Comparison of ENCODE assay signal across 24 cellular contexts in the genomic region with DNA sequence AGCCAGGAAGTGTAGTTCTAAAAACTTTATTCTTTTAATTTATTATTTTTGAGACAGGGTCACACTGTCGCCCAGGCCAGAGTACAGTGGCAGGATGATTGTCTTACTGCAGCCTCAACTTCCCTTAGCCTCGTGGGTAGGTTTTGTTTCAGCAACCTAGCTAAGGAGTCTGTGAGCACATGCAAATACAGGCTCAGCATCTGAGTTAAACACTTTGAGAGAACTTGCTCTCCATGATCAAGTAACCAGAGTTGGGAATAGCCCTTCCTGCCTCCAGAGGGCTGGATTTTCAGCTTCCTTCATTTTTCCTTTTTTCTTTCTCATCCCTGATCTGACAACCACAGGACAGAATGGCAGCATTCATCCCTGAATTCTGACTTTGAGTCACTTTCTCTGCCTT.
DNase-seq lines count a peak whose midpoint lies in the region; FAIRE-seq and TF ChIP-seq lines count a peak whose summit lies in the region.
"Had no signal": no experiment of that assay in that cellular context is flagged by ENCODE, and none has a peak within 500 bp of the region (broad histone marks: within the 10 kb centered on the region; RNA-seq: fewer than 3 reads in every experiment).

No MANE protein-coding gene starts in this region.

- no peak overlapping the region for H4K91ac ChIP-seq in H1 (replicated peaks; ENCODE audit: insufficient read length, low read length)

- H2BK5ac ChIP-seq in H1 (ENCODE audit: low read depth, low read length) = no peak overlapping the region

- no peaks in the 10 kb centered on the region for H3K9me1 ChIP-seq in keratinocyte (ENCODE audit: control insufficient read depth, extremely low read depth, insufficient read depth, low read length)

- no peak overlapping the region for H3K9ac ChIP-seq in OCI-LY3 (ENCODE audit: low read length)
- no peak overlapping the region for H3K9ac ChIP-seq in H1 (replicated peaks in 1 of 4; ENCODE audit: extremely low read depth in 1 of 4, low read depth in 3 of 4, low read length in 3 of 4)
- H3K9ac ChIP-seq in keratinocyte (ENCODE audit: control insufficient read depth, extremely low read depth, insufficient read depth, low read length) = no peak overlapping the region
- H3K9ac ChIP-seq: BLaER1, GM23248 had no signal

- H3K18ac ChIP-seq in H1 (ENCODE audit: extremely low read depth, low read length) = no peak overlapping the region

- H3K14ac ChIP-seq in H1 (ENCODE audit: insufficient read length) = no peak overlapping the region

- no peak overlapping the region for H4K5ac ChIP-seq in H1 (ENCODE audit: insufficient read length, low read depth, low read length)

- no peaks in the 10 kb centered on the region for H3K23me2 ChIP-seq in H1 (ENCODE audit: low read depth, low read length)

- CTCF ChIA-PET in H1 (lab: Charles Lee; ENCODE audit: partially characterized antibody) = interaction anchor here (0.9 to 4.9 kb wide), 2 partner anchors 9 to 12 kb away, joined by 6 to 29 read pairs; no protein-coding TSS in a partner anchor

- H3K56ac ChIP-seq in H1 (replicated peaks; ENCODE audit: insufficient read length, low read depth, low read length) = no peak overlapping the region

- TF ChIP-seq POLR2A in H1 (IDR thresholded peaks at IDR 0.05; ENCODE audit: control extremely low read depth in 1 of 2, low read depth in 2 of 2, low read length in 2 of 2) = no peak

- FAIRE-seq in H1 (lab: Jason Lieb, UNC) = no peak
- no peak for FAIRE-seq in keratinocyte (lab: Jason Lieb, UNC)
- FAIRE-seq: A204.1, GM12891, GM18507, H54 had no signal

- TF ChIP-seq RAD21 in H1 (IDR thresholded peaks at IDR 0.05 in 1 of 2, conservative IDR thresholded peaks at IDR 0.05 in 1 of 2; ENCODE audit: low read depth in 2 of 2, low read length in 2 of 2) = 0 out of 4 replicates have a peak, but pooled peaks of 1 of the 2 experiments have one; percentile 2

- no peak overlapping the region for H2BK12ac ChIP-seq in H1 (ENCODE audit: low read depth, low read length)

- H2AK5ac ChIP-seq in H1 (ENCODE audit: low read depth, low read length) = no peak overlapping the region

- H2BK120ac ChIP-seq in H1 (replicated peaks; ENCODE audit: low read depth, low read length) = no peak overlapping the region

- H3K36me3 ChIP-seq in OCI-LY3 (replicated peaks; ENCODE audit: low read depth, low read length) (peaks cover 2% of the 10 kb centered on the region), H1 (ENCODE audit: control insufficient read depth in 2 of 4, insufficient read depth in 4 of 4, low read length in 3 of 4) (no peaks in the 10 kb centered on the region), keratinocyte (ENCODE audit: control insufficient read depth in 2 of 2, extremely low read depth in 1 of 2, insufficient read depth in 2 of 2, low read length in 2 of 2) (no peaks in the 10 kb centered on the region)
- H3K36me3 ChIP-seq: BLaER1, HAP-1 had no signal

- H3K4me2 ChIP-seq in OCI-LY3 (ENCODE audit: low read length) (no peak overlapping the region), H1 (ENCODE audit: insufficient read depth in 1 of 2, low read depth in 2 of 2, low read length in 2 of 2) (no peak overlapping the region), keratinocyte (ENCODE audit: control insufficient read depth, extremely low read depth, insufficient read depth, low read depth, low read length) (no peak overlapping the region)
- H3K4me2 ChIP-seq: BLaER1 had no signal

- H4K20me1 ChIP-seq in OCI-LY3 (ENCODE audit: insufficient read depth, low read length) (no peaks in the 10 kb centered on the region), H1 (replicated peaks in 1 of 2; ENCODE audit: control insufficient read depth in 1 of 2, insufficient read depth in 2 of 2, low read length in 2 of 2) (no peaks in the 10 kb centered on the region), keratinocyte (ENCODE audit: control insufficient read depth, extremely low read depth, insufficient read depth, low read length) (no peaks in the 10 kb centered on the region)
- H4K20me1 ChIP-seq: BLaER1 had no signal

- POLR2A ChIA-PET in H1 (lab: Charles Lee; ENCODE audit: partially characterized antibody) = no interaction called here

- H3K27me3 ChIP-seq in OCI-LY3 (ENCODE audit: low read depth, low read length) = no peaks in the 10 kb centered on the region
- H3K27me3 ChIP-seq in H1 (replicated peaks in 1 of 4; ENCODE audit: control insufficient read depth in 3 of 4, extremely low read depth in 1 of 4, insufficient read depth in 3 of 4, low read length in 3 of 4) = peaks cover 0 to 1% (median 0%) of the 10 kb centered on the region in 4 experiments; a peak in 1 of 7 replicates
- H3K27me3 ChIP-seq in keratinocyte (ENCODE audit: control insufficient read depth, extremely low read depth, insufficient read depth, low read length) = no peaks in the 10 kb centered on the region
- H3K27me3 ChIP-seq: BLaER1 had no signal

- no peak overlapping the region for H3K4me3 ChIP-seq in OCI-LY3 (ENCODE audit: low read length)
- H3K4me3 ChIP-seq in H1 (ENCODE audit: extremely low read depth in 1 of 4, insufficient read depth in 2 of 4, low read depth in 3 of 4, low read length in 4 of 4) = no peak overlapping the region
- no peak overlapping the region for H3K4me3 ChIP-seq in keratinocyte (ENCODE audit: control insufficient read depth in 2 of 3, extremely low read depth in 1 of 3, insufficient read depth in 2 of 3, low read depth in 1 of 3, low read length in 3 of 3)
- H3K4me3 ChIP-seq: BLaER1, GM23248, HAP-1 had no signal

- no peak overlapping the region for H3K23ac ChIP-seq in H1 (ENCODE audit: insufficient read length)

- H4K8ac ChIP-seq in H1 (ENCODE audit: extremely low read depth, insufficient read depth, low read length) = no peak overlapping the region

- 74% methylated on average over 2 of the region's 2 CpGs; no CpG with 5 or more reads in 1 of the 2 experiments for WGBS in H1 (ENCODE audit: extremely low coverage in 1 of 2, insufficient coverage in 1 of 2, insufficient read length in 1 of 2, insufficient replicate concordance in 2 of 2, low coverage in 1 of 2, low lambda C conversion rate in 2 of 2, missing lambda C conversion rate in 1 of 2), 2 experiments

- H3K79me2 ChIP-seq in OCI-LY3 (ENCODE audit: low read length) (no peaks in the 10 kb centered on the region), H1 (ENCODE audit: control insufficient read depth in 1 of 2, insufficient read depth in 2 of 2, low read length in 2 of 2) (no peaks in the 10 kb centered on the region), keratinocyte (ENCODE audit: control insufficient read depth, insufficient read depth, low read length) (no peaks in the 10 kb centered on the region)

- peaks cover 9% of the 10 kb centered on the region for H3K4me1 ChIP-seq in OCI-LY3 (ENCODE audit: low read length)
- peaks cover 0 to 3% (median 0%) of the 10 kb centered on the region in 4 experiments; a peak in 1 of 7 replicates for H3K4me1 ChIP-seq in H1 (replicated peaks in 1 of 4; ENCODE audit: control insufficient read depth in 3 of 4, insufficient read depth in 4 of 4, low read length in 3 of 4)
- no peaks in the 10 kb centered on the region for H3K4me1 ChIP-seq in keratinocyte (ENCODE audit: control insufficient read depth, extremely low read depth, insufficient read depth, low read length)
- H3K4me1 ChIP-seq: BLaER1, Caco-2, HAP-1 had no signal

- H2AFZ ChIP-seq in OCI-LY3 (ENCODE audit: low read depth, low read length) = 0 out of 2 replicates have a peak overlapping the region, but pooled peaks have one; percentile 20
- H2AFZ ChIP-seq in H1 (ENCODE audit: low read length) = peak overlapping the region; percentile 42; the same call in 1 of the 2 replicates
- H2AFZ ChIP-seq in keratinocyte (ENCODE audit: control insufficient read depth, low read length) = peak overlapping the region; percentile 16
- H2AFZ ChIP-seq: GM23248 had no signal

- no peaks in the 10 kb centered on the region for H3K79me1 ChIP-seq in H1 (ENCODE audit: low read depth, low read length)

- TF ChIP-seq CTCF in OCI-LY3 (IDR thresholded peaks at IDR 0.05; ENCODE audit: low read depth, low read length) (no peak), H1 (IDR thresholded peaks at IDR 0.05; ENCODE audit: control extremely low read depth in 1 of 3, insufficient read depth in 1 of 3, low read depth in 1 of 3, low read length in 3 of 3) (no peak), keratinocyte (optimal IDR thresholded peaks at IDR 0.05 in 1 of 3, IDR thresholded peaks at IDR 0.05 in 1 of 3, conservative IDR thresholded peaks at IDR 0.05 in 1 of 3; ENCODE audit: extremely low read depth in 1 of 3, insufficient read depth in 2 of 3, low read length in 3 of 3) (no peak)

- DNase-seq in DMS 273 (lab: John Stamatoyannopoulos, UW; ENCODE audit: unreplicated experiment) = peak; percentile 48
- DNase-seq in DMS 273 treated with DMSO at 0.1 percent for 48 hours (lab: John Stamatoyannopoulos, UW) = no peak
- no peak for DNase-seq in H1 (ENCODE audit: low read depth in 1 of 2, low spot score in 2 of 2)
- DNase-seq in keratinocyte (ENCODE audit: low read depth, low spot score) = no peak
- no peak for DNase-seq in effector CD8-positive, alpha-beta T cell (lab: John Stamatoyannopoulos, UW)
- no peak for DNase-seq in NCI-H2227 treated with DMSO at 0.1 percent for 48 hours (lab: John Stamatoyannopoulos, UW)
- DNase-seq in NCI-H1092 (lab: John Stamatoyannopoulos, UW) = no peak
- DNase-seq: Caco-2; CD4-positive, CD25-positive, alpha-beta regulatory T cell; CD8-positive, alpha-beta T cell; DMS53; DMS79 treated with DMSO at 0.1 percent for 48 hours; GF-D8; GM23248; HFFc6 had no signal

- H3K9me3 ChIP-seq in OCI-LY3 (ENCODE audit: insufficient read depth, low read length) = no peaks in the 10 kb centered on the region
- no peaks in the 10 kb centered on the region for H3K9me3 ChIP-seq in H1 (ENCODE audit: insufficient read depth in 2 of 2, low read depth in 1 of 2, low read length in 1 of 2)
- no peaks in the 10 kb centered on the region for H3K9me3 ChIP-seq in keratinocyte (ENCODE audit: control insufficient read depth, low read depth, low read length)
- H3K9me3 ChIP-seq: BLaER1, Caco-2, HAP-1 had no signal

- H2BK20ac ChIP-seq in H1 (ENCODE audit: low read length) = no peak overlapping the region

- no peak overlapping the region for H2BK15ac ChIP-seq in H1 (ENCODE audit: low read length)

- no peak for TF ChIP-seq EP300 in H1 (IDR thresholded peaks at IDR 0.05; ENCODE audit: borderline replicate concordance in 1 of 2, low read depth in 2 of 2, low read length in 2 of 2)

- dilution Hi-C loops in keratinocyte (cut with MboI; ENCODE audit: extremely low pct_ligation_motif_present, low sequenced_read_pairs) = no loop called here

- no peak overlapping the region for H3K4ac ChIP-seq in H1 (replicated peaks; ENCODE audit: insufficient read length, low read depth, low read length)

- no peak overlapping the region for H3K27ac ChIP-seq in OCI-LY3 (ENCODE audit: low read length)
- no peak overlapping the region for H3K27ac ChIP-seq in H1 (ENCODE audit: low read depth, low read length)
- H3K27ac ChIP-seq in keratinocyte (ENCODE audit: control insufficient read depth, insufficient read depth, low read length) = no peak overlapping the region
- H3K27ac ChIP-seq: 22Rv1, BLaER1, C4-2B, GM23248 had no signal

TF ChIP-seq in H1, 55 proteins besides CTCF, POLR2A, EP300 and RAD21 (continues in another document):
- no peak for TF ChIP-seq BCL11A (IDR thresholded peaks at IDR 0.05; ENCODE audit: low read depth in 2 of 2, low read length in 2 of 2)
- TF ChIP-seq CREB1 (IDR thresholded peaks at IDR 0.05) = no peak
- no peak for TF ChIP-seq SRF (IDR thresholded peaks at IDR 0.05; ENCODE audit: low read depth, low read length)
- no peak for TF ChIP-seq KDM1A (IDR thresholded peaks at IDR 0.05; ENCODE audit: borderline replicate concordance, low read length)
